In genomic region chr9:95584176-95584575, GRCh38 we compare ENCODE assay signal across 20 cellular contexts.
A peak's percentile ranks its signal among the peaks of the same experiment; 100 is the strongest.
DNase-seq lines count a peak whose midpoint lies in the region; TF ChIP-seq lines count a peak whose summit lies in the region.
"Had no signal": no experiment of that assay in that cellular context is flagged by ENCODE, and none has a peak within 500 bp of the region (broad histone marks: within the 10 kb centered on the region; RNA-seq: fewer than 3 reads in every experiment).

No MANE protein-coding gene starts in this region.

- peaks cover 28% of the 10 kb centered on the region for H3K4me1 ChIP-seq in HUES64 (ENCODE audit: insufficient read depth, low read length)
- H3K4me1 ChIP-seq in hepatocyte (ENCODE audit: insufficient read depth): peaks cover 34% of the 10 kb centered on the region
- H3K4me1 ChIP-seq in neural progenitor cell: peaks cover 33% of the 10 kb centered on the region
- peaks cover 0 to 9% (median 0%) of the 10 kb centered on the region in 4 donors for H3K4me1 ChIP-seq in tibial nerve
- no peaks in the 10 kb centered on the region for H3K4me1 ChIP-seq in tibial artery
- H3K4me1 ChIP-seq: A549 had no signal

- TF ChIP-seq CTCF in hepatocyte (IDR thresholded peaks at IDR 0.05; ENCODE audit: poor library complexity) (no peak), neural progenitor cell (IDR thresholded peaks at IDR 0.05) (no peak), tibial nerve (IDR thresholded peaks at IDR 0.05) (no peak), tibial artery (IDR thresholded peaks at IDR 0.05) (no peak)

- no peak for TF ChIP-seq EP300 in tibial nerve (IDR thresholded peaks at IDR 0.05)

- H3K9me3 ChIP-seq in HUES64 (ENCODE audit: insufficient read depth, low read depth, low read length) (no peaks in the 10 kb centered on the region), hepatocyte (ENCODE audit: low read depth) (no peaks in the 10 kb centered on the region), neural progenitor cell (ENCODE audit: low read depth) (no peaks in the 10 kb centered on the region), tibial nerve (no peaks in the 10 kb centered on the region), tibial artery (no peaks in the 10 kb centered on the region)
- H3K9me3 ChIP-seq: A549 had no signal

- H3K4me3 ChIP-seq in HUES64 (ENCODE audit: low read length): no peak overlapping the region
- no peak overlapping the region for H3K4me3 ChIP-seq in hepatocyte
- H3K4me3 ChIP-seq in neural progenitor cell: no peak overlapping the region
- no peak overlapping the region for H3K4me3 ChIP-seq in tibial nerve
- H3K4me3 ChIP-seq in tibial artery: no peak overlapping the region
- H3K4me3 ChIP-seq: A549 had no signal

- H3K27ac ChIP-seq in HUES64 (ENCODE audit: low read depth, low read length) (0 out of 2 replicates have a peak overlapping the region, but pooled peaks have one; percentile 6), hepatocyte (peak overlapping the region; percentile 56), neural progenitor cell (no peak overlapping the region), tibial nerve (peak overlapping the region in 3 of 4 donors; percentile 17 to 42 (median 41)), tibial artery (no peak overlapping the region)
- H3K27ac ChIP-seq: A549 had no signal

- H3F3A ChIP-seq in neural progenitor cell (ENCODE audit: low read depth): peaks cover 17% of the 10 kb centered on the region

- no peaks in the 10 kb centered on the region for H3K36me3 Mint-ChIP-seq in neural progenitor cell
- H3K36me3 Mint-ChIP-seq: CD14-positive monocyte had no signal

- intact Hi-C loops in tibial artery (cut with DNase I; ENCODE audit: low total_unique reads): no loop called here

- H3K9ac ChIP-seq in HUES64 (ENCODE audit: low read depth, low read length) (no peak overlapping the region), neural progenitor cell (no peak overlapping the region)

- H3K4me1 Mint-ChIP-seq in neural progenitor cell: peaks cover 34% of the 10 kb centered on the region
- H3K4me1 Mint-ChIP-seq: B cell, CD14-positive monocyte had no signal

- H3K27me3 ChIP-seq in HUES64 (ENCODE audit: insufficient read depth, low read length) (no peaks in the 10 kb centered on the region), hepatocyte (no peaks in the 10 kb centered on the region), neural progenitor cell (no peaks in the 10 kb centered on the region), tibial nerve (no peaks in the 10 kb centered on the region), tibial artery (no peaks in the 10 kb centered on the region)

- 60% methylated on average over 10 of the region's 10 CpGs for WGBS in HUES64
- 48% methylated on average over 10 of the region's 10 CpGs for WGBS in hepatocyte (ENCODE audit: low lambda C conversion rate, missing lambda C conversion rate)
- 46% methylated on average over 10 of the region's 10 CpGs for WGBS in tibial nerve, 2 donors

- no peaks in the 10 kb centered on the region for H3K9me2 ChIP-seq in hepatocyte (replicated peaks; ENCODE audit: insufficient read depth)

- H3K27me3 Mint-ChIP-seq in neural progenitor cell (ENCODE audit: insufficient read depth, low read depth): peaks cover 10% of the 10 kb centered on the region

- H3K4me3 Mint-ChIP-seq in neural progenitor cell: no peak overlapping the region
- H3K4me3 Mint-ChIP-seq: B cell, CD14-positive monocyte, H9 had no signal

- H3K79me2 ChIP-seq in hepatocyte (no peaks in the 10 kb centered on the region), neural progenitor cell (ENCODE audit: low read depth) (no peaks in the 10 kb centered on the region)

- peak overlapping the region; percentile 87 for H3K27ac Mint-ChIP-seq in neural progenitor cell
- H3K27ac Mint-ChIP-seq: B cell had no signal

- H3K9me3 Mint-ChIP-seq in neural progenitor cell: peaks cover 2% of the 10 kb centered on the region
- H3K9me3 Mint-ChIP-seq: CD14-positive monocyte, H9 had no signal

- H4K20me1 ChIP-seq in hepatocyte (ENCODE audit: insufficient read depth, poor library complexity, severe bottlenecking): no peaks in the 10 kb centered on the region
- no peaks in the 10 kb centered on the region for H4K20me1 ChIP-seq in neural progenitor cell (ENCODE audit: low read depth)

- DNase-seq in hepatocyte (ENCODE audit: low spot score): peak; percentile 20
- DNase-seq in neural progenitor cell (ENCODE audit: low spot score): peak; percentile 20
- DNase-seq in tibial nerve (ENCODE audit: low spot score in 2 of 2): peak in 1 of 2 donors; percentile 11
- DNase-seq in stimulated activated CD4-positive, alpha-beta T cell treated with anti-CD3 and anti-CD28 coated beads, Interleukin-1b, Interleukin-23, amount 100 ng/mL, for 48 hours: no peak
- no peak for DNase-seq in tibial artery
- DNase-seq in OCI-M2 (lab: John Stamatoyannopoulos, UW; ENCODE audit: unreplicated experiment): no peak
- DNase-seq: DMS53, EL, GF-D8, H9, Karpas-422, NCI-H1694, NCI-H2081, NCI-H2171, NCI-H524 treated with DMSO at 0.1 percent for 48 hours, NCI-H82 had no signal

- TF ChIP-seq POLR2A in tibial nerve (IDR thresholded peaks at IDR 0.05): no peak

- peak overlapping the region; percentile 55 for H3K4me2 ChIP-seq in hepatocyte
- peak overlapping the region; percentile 29 for H3K4me2 ChIP-seq in neural progenitor cell
- H3K4me2 ChIP-seq: A549 had no signal

- H2AFZ ChIP-seq in hepatocyte (peak overlapping the region; percentile 23), neural progenitor cell (replicated peaks) (peak overlapping the region; percentile 77)

- H3K36me3 ChIP-seq in HUES64 (ENCODE audit: insufficient read depth, low read length) (no peaks in the 10 kb centered on the region), hepatocyte (replicated peaks; ENCODE audit: insufficient read depth, low read depth) (no peaks in the 10 kb centered on the region), neural progenitor cell (no peaks in the 10 kb centered on the region), tibial nerve (no peaks in the 10 kb centered on the region), tibial artery (no peaks in the 10 kb centered on the region)

Comparison
In these comparisons a context has a peak if more than half of its experiments do, and no peak if none do; other contexts are left out.
1. H3K27ac ChIP-seq: peak in HUES64 (single experiment), hepatocyte (single experiment) and tibial nerve (3 of 4); none in neural progenitor cell (single experiment) and tibial artery (0 of 2).
2. DNase-seq: peak in hepatocyte (single experiment) and neural progenitor cell (single experiment); none in stimulated activated CD4-positive, alpha-beta T cell treated with anti-CD3 and anti-CD28 coated beads, Interleukin-1b, Interleukin-23, amount 100 ng/mL, for 48 hours (single experiment), tibial artery (0 of 2) and OCI-M2 (single experiment).